Comparison of ENCODE assay signal across 10 cellular contexts in the genomic region with DNA sequence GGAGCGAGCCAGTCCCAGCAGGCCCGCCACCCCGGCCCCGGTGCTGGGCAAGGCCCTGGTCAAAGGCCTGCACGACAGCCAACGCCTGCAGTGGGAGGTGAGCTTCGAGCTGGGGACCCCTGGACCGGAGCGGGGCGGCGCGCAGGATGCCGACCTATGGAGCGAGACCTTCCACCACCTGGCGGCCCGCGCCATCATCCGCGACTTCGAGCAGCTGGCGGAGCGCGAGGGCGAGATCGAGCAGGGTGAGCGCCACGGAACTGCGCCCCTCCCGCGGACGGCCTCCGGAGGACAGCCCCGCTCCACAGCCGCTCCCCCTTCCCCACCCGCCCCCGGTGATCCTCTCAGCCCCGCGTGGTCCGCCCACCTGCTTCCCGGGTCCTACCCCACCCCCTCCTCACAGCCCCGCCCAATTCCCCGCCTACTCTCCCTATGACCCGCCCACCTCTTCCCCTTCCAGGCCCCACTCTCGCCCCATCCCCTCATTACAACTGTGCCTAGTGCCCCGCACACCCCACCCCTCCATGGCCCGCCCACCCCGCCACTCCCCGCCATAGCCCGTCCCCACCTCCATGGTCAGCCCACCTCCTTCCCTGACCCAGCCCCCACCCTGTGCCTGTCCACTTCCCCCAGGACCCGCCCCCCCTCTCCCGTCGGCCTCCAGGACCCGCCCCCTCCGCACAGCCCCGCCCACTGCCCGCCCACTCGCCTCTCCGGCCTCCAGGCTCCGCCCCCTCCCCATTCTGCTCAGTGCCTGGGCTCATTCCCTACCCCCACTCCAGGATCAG. TPM values are rescaled to one million over a fixed set of nuclear protein-coding genes. Genes with fewer than 3 reads are reported as not detected.
A peak's percentile ranks its signal among the peaks of the same experiment; 100 is the strongest.
DNase-seq lines count a peak whose midpoint lies in the region; ATAC-seq and TF ChIP-seq lines count a peak whose summit lies in the region.
"Had no signal": no experiment of that assay in that cellular context is flagged by ENCODE, and none has a peak within 500 bp of the region (broad histone marks: within the 10 kb centered on the region; RNA-seq: fewer than 3 reads in every experiment).

No MANE protein-coding gene starts in this region.

- peak overlapping the region; percentile 73 for H3K4me3 Mint-ChIP-seq in T-helper 17 cell
- H3K4me3 Mint-ChIP-seq: T-helper 1 cell treated with Interleukin-12 subunit alpha and Interleukin-12 subunit beta and Interleukin-4 antibody, amounts not matched to agents 30 μg/mL and 1 μg/mL, for 36 hours had no signal

- H3K9me3 ChIP-seq in T-helper 17 cell (ENCODE audit: control insufficient read depth, low read length, poor library complexity, severe bottlenecking) (no peaks in the 10 kb centered on the region), heart left ventricle (peaks cover 0 to 10% (median 0%) of the 10 kb centered on the region in 12 donors)

- CTCF ChIA-PET in GM10248 (lab: Yijun Ruan, JAX) = interaction anchor here (1.2 kb wide), 1 partner anchor 12 kb away, joined by 3 read pairs; no protein-coding TSS in a partner anchor

- peaks cover 10% of the 10 kb centered on the region for H3K4me1 Mint-ChIP-seq in T-helper 17 cell

- peak overlapping the region in 9 of 12 donors; percentile 10 to 41 (median 26) for H3K4me3 ChIP-seq in heart left ventricle
- H3K4me3 ChIP-seq in retinal pigment epithelial cell (ENCODE audit: low read length) = peak overlapping the region; percentile 19

- H3K27ac ChIP-seq in heart left ventricle = no peak overlapping the region

- H3K27me3 ChIP-seq in heart left ventricle = peaks cover 0 to 22% (median 5%) of the 10 kb centered on the region in 9 donors

- TF ChIP-seq CTCF in GM10248 (IDR thresholded peaks at IDR 0.05; ENCODE audit: control extremely low read depth, extremely low read depth, low read depth, missing control alignments) (no peak), heart left ventricle (IDR thresholded peaks at IDR 0.05) (no peak), retinal pigment epithelial cell (conservative IDR thresholded peaks at IDR 0.05; ENCODE audit: low read depth, low read length) (no peak)

- POLR2A ChIA-PET in GM10248 (lab: Yijun Ruan, JAX) = no interaction called here

- H3K4me1 ChIP-seq in heart left ventricle = peaks cover 0 to 11% (median 0%) of the 10 kb centered on the region in 12 donors

- no peaks in the 10 kb centered on the region for H3K36me3 Mint-ChIP-seq in T-helper 17 cell (ENCODE audit: low read depth)

- WGBS in heart left ventricle, 4 donors = 0 to 11% (median 5%) methylated on average over 10 to 59 of the region's 59 CpGs

- intact Hi-C loops in heart left ventricle (cut with DNase I) = no loop called here

- H3K27me3 Mint-ChIP-seq in T-helper 17 cell = peaks cover 34% of the 10 kb centered on the region

- no peak for TF ChIP-seq POLR2A in heart left ventricle (IDR thresholded peaks at IDR 0.05)

- H3K27ac Mint-ChIP-seq in T-helper 17 cell = no peak overlapping the region
- H3K27ac Mint-ChIP-seq: T-helper 1 cell treated with Interleukin-12 subunit alpha and Interleukin-12 subunit beta and Interleukin-4 antibody, amounts not matched to agents 30 μg/mL and 1 μg/mL, for 36 hours had no signal

- H3K36me3 ChIP-seq in heart left ventricle = no peaks in the 10 kb centered on the region

- peak; percentile 69 for ATAC-seq in T-helper 17 cell
- peak in 3 of 4 donors; percentile 43 to 86 (median 52) for ATAC-seq in heart left ventricle
- no peak for ATAC-seq in HG02571 (IDR thresholded peaks at IDR 0.05; ENCODE audit: unreplicated experiment)

- DNase-seq in GM10248 (ENCODE audit: extremely low spot score) = peak; percentile 73
- DNase-seq in T-helper 17 cell = peak in 1 of 3 donors; percentile 14
- peak in 3 of 5 donors; percentile 29 to 63 (median 40) for DNase-seq in heart left ventricle
- DNase-seq in retinal pigment epithelial cell (ENCODE audit: low read depth) = no peak
- DNase-seq in HT-29 (ENCODE audit: low spot score) = no peak
- DNase-seq in NCI-H1048 (lab: John Stamatoyannopoulos, UW) = no peak
- no peak for DNase-seq in NCI-H146 (lab: John Stamatoyannopoulos, UW)

RNA-seq across cellular contexts. Expression of gene VWA5B1, which starts 52.7 kb away (rescaled TPM):
- total RNA-seq in T-helper 17 cell = under 1 TPM; 0.13 to 0.15 TPM
- total RNA-seq in heart left ventricle = under 1 TPM in 5 of 9 donors, not detected in 4; 0.11 to 0.88 (median 0.31) TPM
- polyA plus RNA-seq in heart left ventricle = under 1 TPM; 0.04 to 0.11 TPM
- total RNA-seq in HT-29 (2014; rRNA removed; shearing (Covaris generic)) = not detected in 2 replicates
- total RNA-seq: myocyte had no signal

Comparison
In these comparisons a context has a peak if more than half of its experiments do, and no peak if none do; other contexts are left out.
1. DNase-seq: peak in GM10248 (single experiment) and heart left ventricle (3 of 5); none in retinal pigment epithelial cell (single experiment), HT-29 (single experiment), NCI-H1048 (single experiment) and NCI-H146 (single experiment).